Comparison of ENCODE assay signal across 15 cellular contexts in genomic region chr7:30467275-30467674, GRCh38.
"Had no signal": no experiment of that assay in that cellular context is flagged by ENCODE, and none has a peak within 500 bp of the region (broad histone marks: within the 10 kb centered on the region; RNA-seq: fewer than 3 reads in every experiment).

No MANE protein-coding gene starts in this region.

- DNase-seq: activated CD4-positive, alpha-beta memory T cell treated with anti-CD3 and anti-CD28 coated beads, Interleukin-2, amount 10 ng/mL, durations not matched to agents 7 days and 5 days; activated CD4-positive, alpha-beta T cell treated with anti-CD3 and anti-CD28 coated beads for 4 hours; activated gamma-delta T cell treated with Interleukin-2 at 50 U/mL for 16 hours; amygdala; body of pancreas; central memory CD4-positive, alpha-beta T cell; hippocampal formation; left ventricle myocardium inferior; nephron progenitor cell; psoas muscle; right lobe of liver; WERI-Rb-1 had no signal

- H3K9me3 ChIP-seq: body of pancreas, colonic mucosa, left ventricle myocardium inferior, psoas muscle, right lobe of liver had no signal

- H3K27ac ChIP-seq: body of pancreas, colonic mucosa, psoas muscle, right lobe of liver had no signal

- H3K4me2 ChIP-seq: smooth muscle cell had no signal

- H3K4me3 Mint-ChIP-seq: activated CD4-positive, alpha-beta memory T cell treated with anti-CD3 and anti-CD28 coated beads, Interleukin-2, amount 10 ng/mL, durations not matched to agents 7 days and 5 days; activated naive CD8-positive, alpha-beta T cell; nephron progenitor cell had no signal

- H3K4me3 ChIP-seq: body of pancreas, colonic mucosa, left ventricle myocardium inferior, psoas muscle, right lobe of liver, smooth muscle cell had no signal

- H3K9me3 Mint-ChIP-seq: activated CD4-positive, alpha-beta memory T cell treated with anti-CD3 and anti-CD28 coated beads, Interleukin-2, amount 10 ng/mL, durations not matched to agents 7 days and 5 days; nephron progenitor cell had no signal

- H3K27me3 Mint-ChIP-seq: activated CD4-positive, alpha-beta memory T cell treated with anti-CD3 and anti-CD28 coated beads, Interleukin-2, amount 10 ng/mL, durations not matched to agents 7 days and 5 days; activated naive CD8-positive, alpha-beta T cell had no signal

- H3K27me3 ChIP-seq: body of pancreas, colonic mucosa, right lobe of liver had no signal

- H3K27ac Mint-ChIP-seq: activated CD4-positive, alpha-beta memory T cell treated with anti-CD3 and anti-CD28 coated beads, Interleukin-2, amount 10 ng/mL, durations not matched to agents 7 days and 5 days; activated naive CD8-positive, alpha-beta T cell; nephron progenitor cell had no signal

- H3K36me3 ChIP-seq: colonic mucosa, left ventricle myocardium inferior, right lobe of liver, WERI-Rb-1 had no signal
